Comparison of ENCODE assay signal across 25 cellular contexts in the genomic region with DNA sequence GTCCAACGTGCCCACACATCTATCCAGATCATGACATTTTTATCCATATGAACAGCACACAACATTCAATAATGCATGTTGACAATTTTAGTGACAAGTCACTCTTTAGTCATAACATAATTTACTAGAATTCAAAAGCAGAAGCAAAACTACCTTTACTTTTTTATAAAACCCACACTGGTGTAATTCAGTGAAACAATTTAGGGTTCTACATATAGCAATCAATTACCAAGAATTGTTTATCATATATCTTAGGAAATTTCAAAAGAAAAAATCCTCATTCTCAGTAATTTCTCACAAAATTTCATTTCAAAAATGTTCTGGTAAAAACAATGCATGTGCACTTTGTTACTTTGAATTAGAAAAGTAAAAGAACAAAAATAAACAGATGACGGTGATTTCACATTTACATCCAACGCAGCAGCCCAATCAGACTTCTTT. TPM values are rescaled to one million over a fixed set of nuclear protein-coding genes. Genes with fewer than 3 reads are reported as not detected.
DNase-seq lines count a peak whose midpoint lies in the region; ATAC-seq, FAIRE-seq and TF ChIP-seq lines count a peak whose summit lies in the region.
"Had no signal": no experiment of that assay in that cellular context is flagged by ENCODE, and none has a peak within 500 bp of the region (broad histone marks: within the 10 kb centered on the region; RNA-seq: fewer than 3 reads in every experiment).

No MANE protein-coding gene starts in this region.

- RAD21 ChIA-PET in GM12878 (lab: Charles Lee; ENCODE audit: unreplicated experiment) = no interaction called here

- no peak overlapping the region for H3K4ac ChIP-seq in neuronal stem cell (ENCODE audit: low read length)

- H3K14ac ChIP-seq in neuronal stem cell (ENCODE audit: low read length) = no peak overlapping the region

- intact Hi-C loops in GM12878 (cut with micrococcal nuclease; ENCODE audit: unreplicated experiment) = no loop called here

- H3K36me3 ChIP-seq in GM12878 (ENCODE audit: control insufficient read depth in 2 of 2, insufficient read depth in 2 of 2, low read length in 1 of 2) (peaks cover 2 to 4% of the 10 kb centered on the region in 2 experiments; a peak in 2 of 4 replicates), neuronal stem cell (replicated peaks in 1 of 2; ENCODE audit: control insufficient read depth in 2 of 2, insufficient read depth in 2 of 2, low read length in 2 of 2) (peaks cover 0 to 26% of the 10 kb centered on the region in 2 donors)
- H3K36me3 ChIP-seq: colonic mucosa, thyroid gland had no signal

- 67% methylated on average over 3 of the region's 3 CpGs for WGBS in GM12878 (ENCODE audit: insufficient coverage, insufficient replicate concordance, low lambda C conversion rate, missing lambda C conversion rate)
- WGBS in neuronal stem cell (ENCODE audit: extremely low coverage in 2 of 2, insufficient read length in 2 of 2, insufficient replicate concordance in 1 of 2), 2 donors = no CpG with 5 or more reads among the region's 3 CpGs

- in situ Hi-C loops in GM12878 (cut with MboI) = no loop called here

- no peak overlapping the region for H2BK5ac ChIP-seq in neuronal stem cell (ENCODE audit: low read length)

- H3K9me3 ChIP-seq in GM12878 (replicated peaks; ENCODE audit: control insufficient read depth, insufficient read depth, low read length) (no peaks in the 10 kb centered on the region), neuronal stem cell (replicated peaks in 1 of 2; ENCODE audit: control insufficient read depth in 2 of 2, insufficient read depth in 1 of 2, low read depth in 1 of 2, low read length in 2 of 2) (no peaks in the 10 kb centered on the region)
- H3K9me3 ChIP-seq: colonic mucosa, pancreas, thyroid gland, vagina had no signal

- no peak overlapping the region for H3K23ac ChIP-seq in neuronal stem cell (ENCODE audit: low read depth, low read length, poor library complexity)

- no peaks in the 10 kb centered on the region for H3K79me1 ChIP-seq in neuronal stem cell (ENCODE audit: low read depth, low read length)

- TF ChIP-seq CTCF in VCaP (conservative IDR thresholded peaks at IDR 0.05) = no peak
- no peak for TF ChIP-seq CTCF in GM12878 (IDR thresholded peaks at IDR 0.05 in 2 of 3, conservative IDR thresholded peaks at IDR 0.05 in 1 of 3; ENCODE audit: control insufficient read depth in 2 of 3, extremely low read depth in 1 of 3, insufficient read depth in 1 of 3, low read depth in 3 of 3, low read length in 3 of 3)

- no peak overlapping the region for H3K9ac ChIP-seq in GM12878 (ENCODE audit: control insufficient read depth, insufficient read depth, low read length)
- no peak overlapping the region for H3K9ac ChIP-seq in neuronal stem cell (ENCODE audit: low read depth, low read length, poor library complexity)

- H3K27me3 ChIP-seq in GM12878 (replicated peaks in 1 of 2; ENCODE audit: control insufficient read depth in 2 of 2, insufficient read depth in 2 of 2, low read length in 1 of 2) (no peaks in the 10 kb centered on the region), neuronal stem cell (ENCODE audit: control insufficient read depth in 3 of 3, insufficient read depth in 3 of 3, low read depth in 1 of 3, low read length in 3 of 3) (no peaks in the 10 kb centered on the region)
- H3K27me3 ChIP-seq: colonic mucosa, pancreas, thyroid gland, vagina had no signal

- peak; percentile 70 to 77 for ATAC-seq in activated CD4-positive, CD25-positive, alpha-beta regulatory T cell treated with anti-CD3 and anti-CD28 coated beads, Interleukin-2, amount 50 U/mL, for 24 hours
- 0 out of 3 replicates have a peak, but pooled peaks have one; percentile 38 for ATAC-seq in GM12878
- ATAC-seq: pancreas had no signal

- no peak for TF ChIP-seq RAD21 in GM12878 (IDR thresholded peaks at IDR 0.05; ENCODE audit: insufficient read depth, low read depth, low read length)

- H3K4me3 ChIP-seq in GM12878 = no peak overlapping the region
- H3K4me3 ChIP-seq in neuronal stem cell (ENCODE audit: low read length in 2 of 2) = no peak overlapping the region
- H3K4me3 ChIP-seq: colonic mucosa, pancreas, skin epidermis, thyroid gland, vagina had no signal

- no peak for TF ChIP-seq EP300 in GM12878 (IDR thresholded peaks at IDR 0.05; ENCODE audit: borderline replicate concordance in 1 of 2, control insufficient read depth in 1 of 2, low read depth in 2 of 2, low read length in 2 of 2)

- no peak overlapping the region for H3K18ac ChIP-seq in neuronal stem cell (ENCODE audit: low read length)

- no peak overlapping the region for H4K8ac ChIP-seq in neuronal stem cell (ENCODE audit: low read depth, low read length)

- H3K27ac ChIP-seq in VCaP (peak overlapping the region; percentile 72), GM12878 (ENCODE audit: control insufficient read depth, insufficient read depth) (no peak overlapping the region), neuronal stem cell (replicated peaks; ENCODE audit: low read length) (no peak overlapping the region)
- H3K27ac ChIP-seq: C4-2B, colonic mucosa, pancreas, skin epidermis, thyroid gland, vagina, WERI-Rb-1 had no signal

- H3K4me2 ChIP-seq in GM12878 (ENCODE audit: control insufficient read depth, insufficient read depth) = no peak overlapping the region
- no peak overlapping the region for H3K4me2 ChIP-seq in neuronal stem cell (ENCODE audit: insufficient read depth, low read length, poor library complexity, severe bottlenecking)

- no peaks in the 10 kb centered on the region for H3K79me2 ChIP-seq in GM12878 (ENCODE audit: control insufficient read depth, insufficient read depth, low read length)

- H2BK120ac ChIP-seq in neuronal stem cell (ENCODE audit: low read depth, low read length) = no peak overlapping the region

- DNase-seq in activated CD4-positive, CD25-positive, alpha-beta regulatory T cell treated with anti-CD3 and anti-CD28 coated beads, Interleukin-2, amount 50 U/mL, for 72 hours = no peak
- DNase-seq in CD1c-positive myeloid dendritic cell (ENCODE audit: extremely low spot score) = peak; percentile 81
- DNase-seq in GM12878 (ENCODE audit: low read depth, low spot score) = no peak
- DNase-seq in hepatic stellate cell (ENCODE audit: low spot score) = no peak
- DNase-seq in neuronal stem cell (ENCODE audit: low spot score) = no peak
- no peak for DNase-seq in RPMI8226
- DNase-seq: activated CD8-positive, alpha-beta memory T cell treated with anti-CD3 and anti-CD28 coated beads for 24 hours; aorta; colonic mucosa; effector CD8-positive, alpha-beta T cell; Karpas-422; mammary epithelial cell; MV-4-11; NCI-H1436 treated with DMSO at 0.1 percent for 48 hours; pancreas; SIG-M5; T1000; thyroid gland; WERI-Rb-1 had no signal

- POLR2A ChIA-PET in GM12878 (lab: Charles Lee) = no interaction called here

- no peak overlapping the region for H4K91ac ChIP-seq in neuronal stem cell (ENCODE audit: low read depth, low read length, poor library complexity)

- SMC1A ChIA-PET in GM12878 (lab: Charles Lee; ENCODE audit: uncharacterized antibody, unreplicated experiment) = no interaction called here

- no peaks in the 10 kb centered on the region for H4K20me1 ChIP-seq in GM12878 (ENCODE audit: control insufficient read depth, insufficient read depth)

- H2AFZ ChIP-seq in GM12878 (ENCODE audit: control insufficient read depth, low read depth, low read length) (no peak overlapping the region), neuronal stem cell (ENCODE audit: low read length) (no peak overlapping the region)

- no peak overlapping the region for H2AK5ac ChIP-seq in neuronal stem cell (ENCODE audit: low read depth, low read length)

- no peak overlapping the region for H2BK15ac ChIP-seq in neuronal stem cell (ENCODE audit: low read length)

- TF ChIP-seq POLR2A in GM12878 (IDR thresholded peaks at IDR 0.05; ENCODE audit: low read depth, low read length) = no peak

- CTCF ChIA-PET in GM12878 (lab: Yijun Ruan, JAX) = no interaction called here

- no peaks in the 10 kb centered on the region for H3K4me1 ChIP-seq in GM12878 (ENCODE audit: control insufficient read depth, insufficient read depth, low read length)
- H3K4me1 ChIP-seq in neuronal stem cell (ENCODE audit: control insufficient read depth in 2 of 2, insufficient read depth in 1 of 2, low read depth in 1 of 2, low read length in 2 of 2) = no peaks in the 10 kb centered on the region
- H3K4me1 ChIP-seq: colonic mucosa, thyroid gland, vagina had no signal

- no TSS peak for BruUV-seq in GM12878 (replicated peaks; lab: Mats Ljungman, UMichigan)

- FAIRE-seq in GM12878 (lab: Jason Lieb, UNC) = no peak
- FAIRE-seq: bronchial epithelial cell, pancreas had no signal

- no peak overlapping the region for H2BK12ac ChIP-seq in neuronal stem cell (ENCODE audit: low read length)

TF ChIP-seq in GM12878, 131 proteins besides CTCF, POLR2A, EP300 and RAD21 (continues in another document):
- TF ChIP-seq NFIC (IDR thresholded peaks at IDR 0.05; ENCODE audit: low read depth, low read length) (no peak), RUNX3 (IDR thresholded peaks at IDR 0.05; ENCODE audit: low read length) (peak; percentile 31; the same call in 1 of the 2 replicates), JUNB (IDR thresholded peaks at IDR 0.05) (peak; percentile 44; the same call in 1 of the 2 replicates)
- TF ChIP-seq, protein P1, sequence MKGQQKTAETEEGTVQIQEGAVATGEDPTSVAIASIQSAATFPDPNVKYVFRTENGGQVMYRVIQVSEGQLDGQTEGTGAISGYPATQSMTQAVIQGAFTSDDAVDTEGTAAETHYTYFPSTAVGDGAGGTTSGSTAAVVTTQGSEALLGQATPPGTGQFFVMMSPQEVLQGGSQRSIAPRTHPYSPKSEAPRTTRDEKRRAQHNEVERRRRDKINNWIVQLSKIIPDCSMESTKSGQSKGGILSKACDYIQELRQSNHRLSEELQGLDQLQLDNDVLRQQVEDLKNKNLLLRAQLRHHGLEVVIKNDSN (IDR thresholded peaks at IDR 0.05; ENCODE audit: borderline replicate concordance, extremely low read length, insufficient read depth, low read depth, low read length) = no peak

RNA-seq across cellular contexts. Expression of a gene that starts 12.6 kb away (rescaled TPM):
- 38.7 and 44.0 TPM in 2 replicates for total RNA-seq in GM12878 (2013; cell fraction: nucleolus; rRNA removed)
- 6.2 and 7.3 TPM in 2 replicates for total RNA-seq in GM12878 (2014; rRNA removed)
- 4.1 and 4.4 TPM in 2 replicates for total RNA-seq in GM12878 (2014; rRNA removed; fragmentation: Illumina TruSeq; extraction: Trizol)
- 4.5 and 5.1 TPM in 2 replicates for total RNA-seq in GM12878 (2021)
- 5.6 TPM for polyA plus RNA-seq in GM12878 (2011; ENCODE audit: low read depth)
- polyA plus RNA-seq in GM12878 (2011; rRNA removed) = 4.8 and 9.4 TPM in 2 replicates
- 2.3 and 2.4 TPM in 2 replicates for polyA plus RNA-seq in GM12878 (2011; cell fraction: cytosol; rRNA removed)
- polyA plus RNA-seq in GM12878 (2011; cell fraction: nucleus; rRNA removed) = 7.8 and 8.2 TPM in 2 replicates
- 8.4 and 9.9 TPM in 2 replicates for polyA plus RNA-seq in GM12878 (2012)
- polyA plus RNA-seq in GM12878 (2014; fragmentation: Illumina TruSeq; extraction: Trizol) = 2.4 and 3.4 TPM in 2 replicates
- 1 to 10 TPM; 1.7 to 2.7 TPM for polyA plus RNA-seq in GM12878 (2014; fragmentation: Nextera tagmentation; extraction: Ambion mirVana)
- polyA plus RNA-seq in GM12878 (2014; rRNA removed) = 6.1 and 7.0 TPM in 2 replicates
- 1 to 10 TPM; 4.4 to 6.8 TPM for polyA plus RNA-seq in GM12878 (2016; fragmentation: Nextera tagmentation; extraction: Ambion mirVana)
- 2.1 and 2.9 TPM in 2 replicates for polyA minus RNA-seq in GM12878 (2011; rRNA and poly(A)+ RNA removed)
- polyA minus RNA-seq in GM12878 (2011; cell fraction: cytosol; rRNA and poly(A)+ RNA removed) = 1.2 and 2.3 TPM in 2 replicates
- 7.3 and 12.2 TPM in 2 replicates for polyA minus RNA-seq in GM12878 (2011; cell fraction: nucleus; rRNA and poly(A)+ RNA removed)
- 12.7 TPM for polyA plus RNA-seq in neuronal stem cell (2013, experiment 1 of 2)
- 12.6 TPM for polyA plus RNA-seq in neuronal stem cell (2013, experiment 2 of 2)
